27 cellular contexts compared by ENCODE assay signal in genomic region chr18:76145506-76145905, GRCh38.
"Had no signal": no experiment of that assay in that cellular context is flagged by ENCODE, and none has a peak within 500 bp of the region (broad histone marks: within the 10 kb centered on the region; RNA-seq: fewer than 3 reads in every experiment).

No MANE protein-coding gene starts in this region.

- ATAC-seq: left cardiac atrium; left lung; lower lobe of right lung; natural killer cell; psoas muscle; sciatic nerve; stimulated activated naive B cell treated with anti-CD40 and anti-IgM and Interleukin-4, amounts not matched to agents 10 μg/mL and 1 μg/mL and 100 μg/mL, for 72 hours; stimulated activated naive CD8-positive, alpha-beta T cell treated with anti-CD3 and anti-CD28 coated beads, Interleukin-15, Interleukin-2, amounts not matched to agents 100 U/mL and 50 U/mL, for 24 hours; upper lobe of right lung had no signal

- H3K27me3 Mint-ChIP-seq: naive B cell; stimulated activated naive B cell treated with anti-CD40 and anti-IgM and Interleukin-4, amounts not matched to agents 10 μg/mL and 1 μg/mL and 100 μg/mL, for 72 hours had no signal

- H2AFZ ChIP-seq: parathyroid adenoma had no signal

- H3K36me3 ChIP-seq: left lung, lower lobe of right lung, neutrophil, right atrium auricular region, stomach, thyroid gland, transverse colon, upper lobe of right lung had no signal

- H3K4me1 Mint-ChIP-seq: naive B cell; natural killer cell; stimulated activated naive B cell treated with anti-CD40 and anti-IgM and Interleukin-4, amounts not matched to agents 10 μg/mL and 1 μg/mL and 100 μg/mL, for 72 hours had no signal

- DNase-seq: hippocampal formation; kidney glomerular epithelial cell; left cardiac atrium; lower lobe of right lung; mesenchymal stem cell; naive B cell; natural killer cell; occipital lobe; psoas muscle; stimulated activated CD4-positive, alpha-beta T cell treated with anti-CD3 and anti-CD28 coated beads, Interleukin-12 subunit alpha, Interleukin-12 subunit beta, amount 100 ng/mL, for 4 hours; stimulated activated CD4-positive, alpha-beta T cell treated with anti-CD3 and anti-CD28 coated beads, Interleukin-15, amount 100 ng/mL, for 24 hours; stimulated activated CD4-positive, alpha-beta T cell treated with anti-CD3 and anti-CD28 coated beads, Interleukin-2, amount 100 ng/mL, for 24 hours; stimulated activated CD4-positive, alpha-beta T cell treated with anti-CD3 and anti-CD28 coated beads, Interleukin-4, amount 100 ng/mL, for 1 hour; stimulated activated naive B cell treated with anti-CD40 and anti-IgM and Interleukin-4, amounts not matched to agents 10 μg/mL and 1 μg/mL and 100 μg/mL, for 72 hours; stimulated activated naive CD8-positive, alpha-beta T cell treated with anti-CD3 and anti-CD28 coated beads, Interleukin-15, Interleukin-2, amounts not matched to agents 100 U/mL and 50 U/mL, for 24 hours; stomach; testis; thyroid gland; transverse colon; upper lobe of right lung had no signal

- H3K4me1 ChIP-seq: left lung, lower lobe of right lung, parathyroid adenoma, psoas muscle, right atrium auricular region, stomach, testis, thyroid gland, transverse colon, upper lobe of right lung had no signal

- H3K4me3 ChIP-seq: left lung, lower lobe of right lung, psoas muscle, right atrium auricular region, skin epidermis, stomach, testis, thyroid gland, transverse colon, upper lobe of right lung had no signal

- H3K9ac ChIP-seq: parathyroid adenoma had no signal

- H3K27me3 ChIP-seq: left lung, neutrophil, right atrium auricular region, stomach, testis, thyroid gland, transverse colon, upper lobe of right lung had no signal

- H3K9me3 Mint-ChIP-seq: natural killer cell, neural crest cell had no signal

- H3K9me3 ChIP-seq: left lung, lower lobe of right lung, neutrophil, psoas muscle, right atrium auricular region, stomach, testis, thyroid gland, transverse colon, upper lobe of right lung had no signal

- H3K4me3 Mint-ChIP-seq: naive B cell; natural killer cell; neural crest cell; stimulated activated naive B cell treated with anti-CD40 and anti-IgM and Interleukin-4, amounts not matched to agents 10 μg/mL and 1 μg/mL and 100 μg/mL, for 72 hours had no signal

- H3K36me3 Mint-ChIP-seq: natural killer cell; stimulated activated naive B cell treated with anti-CD40 and anti-IgM and Interleukin-4, amounts not matched to agents 10 μg/mL and 1 μg/mL and 100 μg/mL, for 72 hours had no signal

- H3K27ac Mint-ChIP-seq: naive B cell; natural killer cell; stimulated activated naive B cell treated with anti-CD40 and anti-IgM and Interleukin-4, amounts not matched to agents 10 μg/mL and 1 μg/mL and 100 μg/mL, for 72 hours had no signal

- H3K27ac ChIP-seq: left lung, lower lobe of right lung, neutrophil, parathyroid adenoma, psoas muscle, right atrium auricular region, skin epidermis, stomach, testis, thyroid gland, transverse colon, upper lobe of right lung had no signal
